ENCODE assay signal across 20 cellular contexts in genomic region chr3:184629555-184630160, GRCh38.
DNase-seq lines count a peak whose midpoint lies in the region.
"Had no signal": no experiment of that assay in that cellular context is flagged by ENCODE, and none has a peak within 500 bp of the region (broad histone marks: within the 10 kb centered on the region; RNA-seq: fewer than 3 reads in every experiment).

No MANE protein-coding gene starts in this region.

- peak overlapping the region; percentile 0 for H2AK5ac ChIP-seq in trophoblast cell (ENCODE audit: low read length)

- peaks cover 2% of the 10 kb centered on the region for H3K79me1 ChIP-seq in trophoblast cell (ENCODE audit: low read length)

- H3K18ac ChIP-seq in trophoblast cell (ENCODE audit: low read length), result no peak overlapping the region

- no peak overlapping the region for H4K8ac ChIP-seq in trophoblast cell (ENCODE audit: low read depth, low read length)

- H3K14ac ChIP-seq in trophoblast cell (ENCODE audit: low read length), result no peak overlapping the region

- no peak overlapping the region for H3K9ac ChIP-seq in HUES48 (ENCODE audit: low read depth, low read length)
- no peak overlapping the region for H3K9ac ChIP-seq in SK-N-MC (ENCODE audit: insufficient read length)
- no peak overlapping the region for H3K9ac ChIP-seq in trophoblast cell (ENCODE audit: low read length)

- WGBS in trophoblast cell (ENCODE audit: extremely low coverage, insufficient coverage, insufficient read length), result no CpG with 5 or more reads among the region's 23 CpGs

- H4K12ac ChIP-seq in trophoblast cell (ENCODE audit: low read depth, low read length), result no peak overlapping the region

- H3K9me3 ChIP-seq in HUES48 (ENCODE audit: control insufficient read depth, insufficient read depth, low read length) (no peaks in the 10 kb centered on the region), SK-N-MC (ENCODE audit: low read depth, low read length) (no peaks in the 10 kb centered on the region), trophoblast cell (ENCODE audit: insufficient read depth, low read depth, low read length) (no peaks in the 10 kb centered on the region)
- H3K9me3 ChIP-seq: ovary, tibial artery had no signal

- no peak overlapping the region for H4K91ac ChIP-seq in trophoblast cell (ENCODE audit: low read depth, low read length)

- DNase-seq in SK-N-MC (ENCODE audit: low read depth, low spot score) (no peak), iPS-NIHi7 (ENCODE audit: extremely low spot score) (peak; percentile 59), trophoblast cell (no peak), DMS153 treated with DMSO at 0.1 percent for 48 hours (lab: John Stamatoyannopoulos, UW; ENCODE audit: unreplicated experiment) (no peak), DMS114 treated with DMSO at 0.1 percent for 48 hours (lab: John Stamatoyannopoulos, UW; ENCODE audit: unreplicated experiment) (no peak), NCI-H1105 (lab: John Stamatoyannopoulos, UW) (no peak)
- no peak for DNase-seq in stimulated activated CD4-positive, alpha-beta T cell treated with anti-CD3 and anti-CD28 coated beads, Interleukin-15, amount 100 ng/mL, for 24 hours
- DNase-seq: activated B cell treated with CpG ODN at 0.5 μM for 24 hours; activated naive CD4-positive, alpha-beta T cell treated with anti-CD3 and anti-CD28 coated beads, Interleukin-2, amount 10 ng/mL, durations not matched to agents 7 days and 5 days; amygdala; C1 segment of cervical spinal cord; kidney glomerular epithelial cell; naive B cell; NCI-H1417 treated with DMSO at 0.1 percent for 48 hours; NCI-H510A treated with DMSO at 0.1 percent for 48 hours; ovary; right cardiac atrium; stimulated activated naive CD8-positive, alpha-beta T cell treated with anti-CD3 and anti-CD28 coated beads, Interleukin-15, amount 100 ng/mL, for 72 hours; tibial artery had no signal

- H3K27me3 ChIP-seq in HUES48 (ENCODE audit: control insufficient read depth, insufficient read depth, low read length) (no peaks in the 10 kb centered on the region), trophoblast cell (ENCODE audit: insufficient read depth, low read length) (no peaks in the 10 kb centered on the region)
- H3K27me3 ChIP-seq: ovary had no signal

- H2AFZ ChIP-seq in trophoblast cell (ENCODE audit: insufficient read depth, low read length, poor library complexity), result no peak overlapping the region

- H3K4me2 ChIP-seq in trophoblast cell (ENCODE audit: low read length), result no peak overlapping the region

- H3K4me1 ChIP-seq in HUES48 (ENCODE audit: control insufficient read depth, insufficient read depth, low read length) (peaks cover 14% of the 10 kb centered on the region), trophoblast cell (ENCODE audit: control insufficient read depth in 1 of 2, insufficient read depth in 2 of 2, low read length in 2 of 2) (peaks cover 22 to 30% of the 10 kb centered on the region in 2 experiments)

- H3K36me3 ChIP-seq in HUES48 (ENCODE audit: control insufficient read depth, insufficient read depth, low read length) (no peaks in the 10 kb centered on the region), SK-N-MC (ENCODE audit: insufficient read depth, low read length) (no peaks in the 10 kb centered on the region), trophoblast cell (ENCODE audit: control insufficient read depth in 1 of 2, insufficient read depth in 2 of 2, low read length in 2 of 2) (no peaks in the 10 kb centered on the region)
- H3K36me3 ChIP-seq: ovary, tibial artery had no signal

- H3K27ac ChIP-seq in HUES48 (ENCODE audit: low read depth, low read length), result peak overlapping the region; percentile 42
- H3K27ac ChIP-seq in SK-N-MC, result peak overlapping the region; percentile 38
- no peak overlapping the region for H3K27ac ChIP-seq in trophoblast cell (ENCODE audit: low read depth, low read length)
- H3K27ac ChIP-seq: ovary, tibial artery had no signal

- H3K4me3 ChIP-seq in HUES48 (ENCODE audit: low read depth, low read length) (no peak overlapping the region), SK-N-MC (no peak overlapping the region), trophoblast cell (ENCODE audit: low read depth, low read length) (no peak overlapping the region)
- H3K4me3 ChIP-seq: ovary, tibial artery had no signal

- no peak overlapping the region for H3K4ac ChIP-seq in trophoblast cell (ENCODE audit: low read depth, low read length)

- peak overlapping the region; percentile 16 for H2BK12ac ChIP-seq in trophoblast cell (ENCODE audit: low read length)

- peak overlapping the region; percentile 0 for H2BK120ac ChIP-seq in trophoblast cell (ENCODE audit: insufficient read depth, low read length, poor library complexity)

- no peaks in the 10 kb centered on the region for H3K79me2 ChIP-seq in trophoblast cell (ENCODE audit: control insufficient read depth, insufficient read depth, low read length, poor library complexity)

- no peak overlapping the region for H3K23ac ChIP-seq in trophoblast cell (ENCODE audit: low read length)

- H2BK5ac ChIP-seq in trophoblast cell (ENCODE audit: low read depth, low read length, poor library complexity), result no peak overlapping the region
